22 cellular contexts compared by ENCODE assay signal in the genomic region with DNA sequence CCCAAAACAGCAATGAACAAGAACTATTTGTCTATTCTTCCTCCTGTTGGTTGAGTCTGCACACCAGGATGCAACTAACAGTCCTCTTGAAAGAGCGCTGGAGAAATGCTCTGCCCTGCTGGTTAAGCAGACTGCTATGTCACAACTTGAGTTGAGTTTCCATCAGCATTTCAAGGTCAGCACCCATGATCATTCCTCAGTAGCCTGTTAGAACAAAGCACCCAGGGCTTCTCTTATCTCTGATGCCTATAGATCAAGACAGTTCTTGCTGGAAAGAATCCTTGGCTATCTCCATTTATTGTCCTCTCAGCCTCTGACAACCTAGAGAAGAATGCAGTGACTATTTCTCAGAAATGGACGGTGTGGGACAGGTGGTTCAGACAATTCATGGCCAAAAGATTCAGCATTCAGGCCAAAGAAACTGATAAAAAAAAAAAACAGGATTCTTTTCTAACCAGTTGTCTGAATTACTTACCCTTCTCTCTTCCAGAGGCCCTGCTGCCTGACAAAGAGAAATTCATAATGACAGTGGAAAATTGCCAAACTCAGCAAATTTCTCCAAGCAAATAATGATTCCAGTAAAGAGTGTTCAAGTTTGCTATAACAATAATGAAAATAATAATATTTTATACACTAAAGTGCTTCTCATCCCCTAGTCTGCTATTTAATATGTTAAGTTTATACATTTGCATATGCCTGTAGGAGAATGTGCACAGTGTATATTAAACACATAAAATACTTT.
"Had no signal": no experiment of that assay in that cellular context is flagged by ENCODE, and none has a peak within 500 bp of the region (broad histone marks: within the 10 kb centered on the region; RNA-seq: fewer than 3 reads in every experiment).

No MANE protein-coding gene starts in this region.

- H3K27ac Mint-ChIP-seq: activated CD8-positive, alpha-beta T cell treated with anti-CD3 and anti-CD28 coated beads, Interleukin-2, amount 10 ng/mL, durations not matched to agents 7 days and 5 days; activated naive CD4-positive, alpha-beta T cell treated with anti-CD3 and anti-CD28 coated beads, Interleukin-2, amount 50 U/mL, for 24 hours; memory B cell; stimulated activated naive B cell treated with anti-CD40 and anti-IgM and Interleukin-4, amounts not matched to agents 10 μg/mL and 1 μg/mL and 100 μg/mL, for 72 hours had no signal

- ATAC-seq: activated CD8-positive, alpha-beta T cell treated with anti-CD3 and anti-CD28 coated beads, Interleukin-2, amount 10 ng/mL, durations not matched to agents 7 days and 5 days; upper lobe of right lung had no signal

- FAIRE-seq: TTC549 had no signal

- H3K27me3 Mint-ChIP-seq: activated naive CD4-positive, alpha-beta T cell treated with anti-CD3 and anti-CD28 coated beads, Interleukin-2, amount 50 U/mL, for 24 hours; memory B cell had no signal

- H3K36me3 Mint-ChIP-seq: activated naive CD4-positive, alpha-beta T cell treated with anti-CD3 and anti-CD28 coated beads, Interleukin-2, amount 50 U/mL, for 24 hours; memory B cell; stimulated activated naive B cell treated with anti-CD40 and anti-IgM and Interleukin-4, amounts not matched to agents 10 μg/mL and 1 μg/mL and 100 μg/mL, for 72 hours had no signal

- H3K9me3 ChIP-seq: ascending aorta, thoracic aorta, upper lobe of right lung had no signal

- H3K9me3 Mint-ChIP-seq: activated naive CD4-positive, alpha-beta T cell treated with anti-CD3 and anti-CD28 coated beads, Interleukin-2, amount 50 U/mL, for 24 hours; memory B cell; stimulated activated naive B cell treated with anti-CD40 and anti-IgM and Interleukin-4, amounts not matched to agents 10 μg/mL and 1 μg/mL and 100 μg/mL, for 72 hours had no signal

- H3K4me1 Mint-ChIP-seq: activated naive CD4-positive, alpha-beta T cell treated with anti-CD3 and anti-CD28 coated beads, Interleukin-2, amount 50 U/mL, for 24 hours had no signal

- H3K4me3 ChIP-seq: ascending aorta, cardiac muscle cell, smooth muscle cell, thoracic aorta, upper lobe of right lung had no signal

- H3K36me3 ChIP-seq: ascending aorta, cardiac muscle cell, thoracic aorta, upper lobe of right lung, WERI-Rb-1 had no signal

- DNase-seq: activated CD4-positive, alpha-beta T cell treated with anti-CD3 and anti-CD28 coated beads, Interleukin-2, amount 50 U/mL, for 1 hour; activated CD4-positive, CD25-positive, alpha-beta regulatory T cell treated with anti-CD3 and anti-CD28 coated beads, Interleukin-2, amount 50 U/mL, for 72 hours; activated CD8-positive, alpha-beta T cell treated with anti-CD3 and anti-CD28 coated beads, Interleukin-2, amount 10 ng/mL, durations not matched to agents 7 days and 5 days; activated gamma-delta T cell treated with Interleukin-2 at 50 U/mL for 16 hours; activated T-cell treated with anti-CD3 and anti-CD28 coated beads, Interleukin-2, amount 50 U/mL, for 1 hour; hippocampal formation; nucleus accumbens; stimulated activated CD4-positive, alpha-beta T cell treated with anti-CD3 and anti-CD28 coated beads, Interleukin-15, amount 100 ng/mL, for 24 hours; stimulated activated CD4-positive, alpha-beta T cell treated with anti-CD3 and anti-CD28 coated beads, Interleukin-2, amount 100 ng/mL, for 48 hours; stimulated activated CD8-positive, alpha-beta memory T cell treated with anti-CD3 and anti-CD28 coated beads, Interleukin-4, amount 100 ng/mL, for 48 hours; stimulated activated naive B cell treated with anti-CD40 and anti-IgM and Interleukin-4, amounts not matched to agents 10 μg/mL and 1 μg/mL and 100 μg/mL, for 72 hours; T-helper 1 cell; upper lobe of right lung; WERI-Rb-1 had no signal

- H3K27me3 ChIP-seq: ascending aorta, cardiac muscle cell, upper lobe of right lung had no signal

- H3K4me1 ChIP-seq: ascending aorta, upper lobe of right lung had no signal

- H3K27ac ChIP-seq: ascending aorta, cardiac muscle cell, epithelial cell of prostate, thoracic aorta, upper lobe of right lung, WERI-Rb-1 had no signal

- H3K4me3 Mint-ChIP-seq: activated CD8-positive, alpha-beta T cell treated with anti-CD3 and anti-CD28 coated beads, Interleukin-2, amount 10 ng/mL, durations not matched to agents 7 days and 5 days; activated naive CD4-positive, alpha-beta T cell treated with anti-CD3 and anti-CD28 coated beads, Interleukin-2, amount 50 U/mL, for 24 hours; memory B cell; stimulated activated naive B cell treated with anti-CD40 and anti-IgM and Interleukin-4, amounts not matched to agents 10 μg/mL and 1 μg/mL and 100 μg/mL, for 72 hours had no signal
